In genomic region chr3:138845771-138846173, GRCh38 we compare ENCODE assay signal across 1 cellular context.
TF ChIP-seq lines count a peak whose summit lies in the region.

No MANE protein-coding gene starts in this region.

TF ChIP-seq in HepG2, 621 proteins besides CTCF, POLR2A, EP300 and RAD21 (continues in another document):
- TF ChIP-seq ASH2L (IDR thresholded peaks at IDR 0.05; ENCODE audit: insufficient read length, low read depth, low read length) (peak; percentile 52), ETV5 (CRISPR knock-in tag; IDR thresholded peaks at IDR 0.05; ENCODE audit: borderline replicate concordance) (no peak), ZNF570 (CRISPR knock-in tag; IDR thresholded peaks at IDR 0.05; ENCODE audit: borderline replicate concordance) (no peak), TBX3 (IDR thresholded peaks at IDR 0.05; ENCODE audit: borderline replicate concordance) (peak; percentile 42; the same call in 1 of the 2 replicates), ZFP36 (IDR thresholded peaks at IDR 0.05; ENCODE audit: borderline replicate concordance, low read depth, low read length, partially characterized antibody) (no peak), ZNF547 (CRISPR knock-in tag; IDR thresholded peaks at IDR 0.05) (no peak), GABPB1 (CRISPR knock-in tag; IDR thresholded peaks at IDR 0.05) (no peak), MAFK (conservative IDR thresholded peaks at IDR 0.05 in 1 of 2, IDR thresholded peaks at IDR 0.05 in 1 of 2; ENCODE audit: low read length in 2 of 2) (peak in 1 of 2 experiments; percentile 22; a peak in 1 of 4 replicates), ZNF282 (IDR thresholded peaks at IDR 0.05; ENCODE audit: partially characterized antibody) (no peak), MAFF (IDR thresholded peaks at IDR 0.05; ENCODE audit: low read depth, low read length) (0 out of 2 replicates have a peak, but pooled peaks have one; percentile 31), MIXL1 (CRISPR knock-in tag; IDR thresholded peaks at IDR 0.05) (peak; percentile 57; the same call in 1 of the 2 replicates), SIX1 (CRISPR knock-in tag; IDR thresholded peaks at IDR 0.05; ENCODE audit: borderline replicate concordance) (no peak), RXRB (CRISPR knock-in tag; IDR thresholded peaks at IDR 0.05; ENCODE audit: borderline replicate concordance) (peak; percentile 10; the same call in 1 of the 2 replicates), LCORL (IDR thresholded peaks at IDR 0.05) (no peak), LCORL (CRISPR knock-in tag; IDR thresholded peaks at IDR 0.05) (peak; percentile 36; the same call in 1 of the 2 replicates), ZNF776 (CRISPR knock-in tag; IDR thresholded peaks at IDR 0.05) (no peak), CCAR2 (optimal IDR thresholded peaks at IDR 0.05; ENCODE audit: low read depth, low read length) (no peak), DPF2 (CRISPR knock-in tag; IDR thresholded peaks at IDR 0.05; ENCODE audit: borderline replicate concordance, low read depth) (no peak), ARID3A (IDR thresholded peaks at IDR 0.05; ENCODE audit: low read depth, low read length) (peak; percentile 15; the same call in 1 of the 2 replicates), ZNF558 (CRISPR knock-in tag; IDR thresholded peaks at IDR 0.05; ENCODE audit: borderline replicate concordance) (no peak), HMG20B (CRISPR knock-in tag; conservative IDR thresholded peaks at IDR 0.05) (no peak), IKZF4 (CRISPR knock-in tag; IDR thresholded peaks at IDR 0.05; ENCODE audit: borderline replicate concordance, low read depth, not compliant biosample characterization) (no peak), HNF4A (CRISPR knock-in tag; IDR thresholded peaks at IDR 0.05) (peak; percentile 37; the same call in 1 of the 2 replicates), PBX2 (CRISPR knock-in tag; IDR thresholded peaks at IDR 0.05) (no peak), SMAD1 (CRISPR knock-in tag; IDR thresholded peaks at IDR 0.05; ENCODE audit: borderline replicate concordance, low read depth) (no peak), TEAD3 (CRISPR knock-in tag; optimal IDR thresholded peaks at IDR 0.05; ENCODE audit: borderline replicate concordance) (peak; percentile 94), HOXA3 (CRISPR knock-in tag; IDR thresholded peaks at IDR 0.05) (0 out of 2 replicates have a peak, but pooled peaks have one; percentile 16), TCF7L2 (IDR thresholded peaks at IDR 0.05; ENCODE audit: low read depth, low read length) (no peak), KDM6A (CRISPR knock-in tag; IDR thresholded peaks at IDR 0.05; ENCODE audit: low read depth) (0 out of 2 replicates have a peak, but pooled peaks have one; percentile 41), ARNT (IDR thresholded peaks at IDR 0.05) (no peak), ZNF605 (CRISPR knock-in tag; IDR thresholded peaks at IDR 0.05) (no peak), FOXA3 (CRISPR knock-in tag; IDR thresholded peaks at IDR 0.05) (peak; percentile 5; the same call in 1 of the 2 replicates), GMEB1 (CRISPR knock-in tag; IDR thresholded peaks at IDR 0.05; ENCODE audit: borderline replicate concordance) (no peak), TBX2 (CRISPR knock-in tag; IDR thresholded peaks at IDR 0.05; ENCODE audit: borderline replicate concordance) (0 out of 2 replicates have a peak, but pooled peaks have one; percentile 23), ZFP37 (CRISPR knock-in tag; IDR thresholded peaks at IDR 0.05; ENCODE audit: borderline replicate concordance) (0 out of 2 replicates have a peak, but pooled peaks have one; percentile 11), ZFX (CRISPR knock-in tag; IDR thresholded peaks at IDR 0.05; ENCODE audit: low read depth) (peak; percentile 38; the same call in 1 of the 2 replicates), ATF4 (CRISPR knock-in tag; IDR thresholded peaks at IDR 0.05) (0 out of 4 replicates have a peak, but pooled peaks of 1 of the 2 experiments have one; percentile 16), MED1 (CRISPR knock-in tag; IDR thresholded peaks at IDR 0.05) (peak; percentile 18; the same call in 1 of the 2 replicates), TMF1 (CRISPR knock-in tag; IDR thresholded peaks at IDR 0.05; ENCODE audit: low read depth) (no peak), ZSCAN22 (CRISPR knock-in tag; IDR thresholded peaks at IDR 0.05) (no peak), TCF7 (IDR thresholded peaks at IDR 0.05; ENCODE audit: low read depth) (0 out of 2 replicates have a peak, but pooled peaks have one; percentile 23), NFE2 (CRISPR knock-in tag; IDR thresholded peaks at IDR 0.05) (no peak), PRDM4 (CRISPR knock-in tag; IDR thresholded peaks at IDR 0.05; ENCODE audit: borderline replicate concordance) (no peak), ZFP82 (CRISPR knock-in tag; IDR thresholded peaks at IDR 0.05; ENCODE audit: borderline replicate concordance) (no peak), ZBTB20 (CRISPR knock-in tag; IDR thresholded peaks at IDR 0.05; ENCODE audit: borderline replicate concordance, low read depth) (0 out of 2 replicates have a peak, but pooled peaks have one; percentile 31), SOX5 (CRISPR knock-in tag; IDR thresholded peaks at IDR 0.05; ENCODE audit: borderline replicate concordance) (0 out of 2 replicates have a peak, but pooled peaks have one; percentile 34), CEBPG (CRISPR knock-in tag; IDR thresholded peaks at IDR 0.05) (peak; percentile 8; the same call in 1 of the 2 replicates)
- TF ChIP-seq, protein P1, sequence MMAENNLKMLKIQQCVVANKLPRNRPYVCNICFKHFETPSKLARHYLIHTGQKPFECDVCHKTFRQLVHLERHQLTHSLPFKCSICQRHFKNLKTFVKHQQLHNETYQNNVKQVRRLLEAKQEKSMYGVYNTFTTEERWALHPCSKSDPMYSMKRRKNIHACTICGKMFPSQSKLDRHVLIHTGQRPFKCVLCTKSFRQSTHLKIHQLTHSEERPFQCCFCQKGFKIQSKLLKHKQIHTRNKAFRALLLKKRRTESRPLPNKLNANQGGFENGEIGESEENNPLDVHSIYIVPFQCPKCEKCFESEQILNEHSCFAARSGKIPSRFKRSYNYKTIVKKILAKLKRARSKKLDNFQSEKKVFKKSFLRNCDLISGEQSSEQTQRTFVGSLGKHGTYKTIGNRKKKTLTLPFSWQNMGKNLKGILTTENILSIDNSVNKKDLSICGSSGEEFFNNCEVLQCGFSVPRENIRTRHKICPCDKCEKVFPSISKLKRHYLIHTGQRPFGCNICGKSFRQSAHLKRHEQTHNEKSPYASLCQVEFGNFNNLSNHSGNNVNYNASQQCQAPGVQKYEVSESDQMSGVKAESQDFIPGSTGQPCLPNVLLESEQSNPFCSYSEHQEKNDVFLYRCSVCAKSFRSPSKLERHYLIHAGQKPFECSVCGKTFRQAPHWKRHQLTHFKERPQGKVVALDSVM (CRISPR knock-in tag; IDR thresholded peaks at IDR 0.05): peak; percentile 80
- TF ChIP-seq, protein P2, sequence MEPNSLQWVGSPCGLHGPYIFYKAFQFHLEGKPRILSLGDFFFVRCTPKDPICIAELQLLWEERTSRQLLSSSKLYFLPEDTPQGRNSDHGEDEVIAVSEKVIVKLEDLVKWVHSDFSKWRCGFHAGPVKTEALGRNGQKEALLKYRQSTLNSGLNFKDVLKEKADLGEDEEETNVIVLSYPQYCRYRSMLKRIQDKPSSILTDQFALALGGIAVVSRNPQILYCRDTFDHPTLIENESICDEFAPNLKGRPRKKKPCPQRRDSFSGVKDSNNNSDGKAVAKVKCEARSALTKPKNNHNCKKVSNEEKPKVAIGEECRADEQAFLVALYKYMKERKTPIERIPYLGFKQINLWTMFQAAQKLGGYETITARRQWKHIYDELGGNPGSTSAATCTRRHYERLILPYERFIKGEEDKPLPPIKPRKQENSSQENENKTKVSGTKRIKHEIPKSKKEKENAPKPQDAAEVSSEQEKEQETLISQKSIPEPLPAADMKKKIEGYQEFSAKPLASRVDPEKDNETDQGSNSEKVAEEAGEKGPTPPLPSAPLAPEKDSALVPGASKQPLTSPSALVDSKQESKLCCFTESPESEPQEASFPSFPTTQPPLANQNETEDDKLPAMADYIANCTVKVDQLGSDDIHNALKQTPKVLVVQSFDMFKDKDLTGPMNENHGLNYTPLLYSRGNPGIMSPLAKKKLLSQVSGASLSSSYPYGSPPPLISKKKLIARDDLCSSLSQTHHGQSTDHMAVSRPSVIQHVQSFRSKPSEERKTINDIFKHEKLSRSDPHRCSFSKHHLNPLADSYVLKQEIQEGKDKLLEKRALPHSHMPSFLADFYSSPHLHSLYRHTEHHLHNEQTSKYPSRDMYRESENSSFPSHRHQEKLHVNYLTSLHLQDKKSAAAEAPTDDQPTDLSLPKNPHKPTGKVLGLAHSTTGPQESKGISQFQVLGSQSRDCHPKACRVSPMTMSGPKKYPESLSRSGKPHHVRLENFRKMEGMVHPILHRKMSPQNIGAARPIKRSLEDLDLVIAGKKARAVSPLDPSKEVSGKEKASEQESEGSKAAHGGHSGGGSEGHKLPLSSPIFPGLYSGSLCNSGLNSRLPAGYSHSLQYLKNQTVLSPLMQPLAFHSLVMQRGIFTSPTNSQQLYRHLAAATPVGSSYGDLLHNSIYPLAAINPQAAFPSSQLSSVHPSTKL (CRISPR knock-in tag; IDR thresholded peaks at IDR 0.05): peak; percentile 28; the same call in 1 of the 2 replicates
- TF ChIP-seq, protein P3, sequence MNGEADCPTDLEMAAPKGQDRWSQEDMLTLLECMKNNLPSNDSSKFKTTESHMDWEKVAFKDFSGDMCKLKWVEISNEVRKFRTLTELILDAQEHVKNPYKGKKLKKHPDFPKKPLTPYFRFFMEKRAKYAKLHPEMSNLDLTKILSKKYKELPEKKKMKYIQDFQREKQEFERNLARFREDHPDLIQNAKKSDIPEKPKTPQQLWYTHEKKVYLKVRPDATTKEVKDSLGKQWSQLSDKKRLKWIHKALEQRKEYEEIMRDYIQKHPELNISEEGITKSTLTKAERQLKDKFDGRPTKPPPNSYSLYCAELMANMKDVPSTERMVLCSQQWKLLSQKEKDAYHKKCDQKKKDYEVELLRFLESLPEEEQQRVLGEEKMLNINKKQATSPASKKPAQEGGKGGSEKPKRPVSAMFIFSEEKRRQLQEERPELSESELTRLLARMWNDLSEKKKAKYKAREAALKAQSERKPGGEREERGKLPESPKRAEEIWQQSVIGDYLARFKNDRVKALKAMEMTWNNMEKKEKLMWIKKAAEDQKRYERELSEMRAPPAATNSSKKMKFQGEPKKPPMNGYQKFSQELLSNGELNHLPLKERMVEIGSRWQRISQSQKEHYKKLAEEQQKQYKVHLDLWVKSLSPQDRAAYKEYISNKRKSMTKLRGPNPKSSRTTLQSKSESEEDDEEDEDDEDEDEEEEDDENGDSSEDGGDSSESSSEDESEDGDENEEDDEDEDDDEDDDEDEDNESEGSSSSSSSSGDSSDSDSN (CRISPR knock-in tag; IDR thresholded peaks at IDR 0.05): no peak
